1 cellular context compared by ENCODE assay signal in the genomic region with DNA sequence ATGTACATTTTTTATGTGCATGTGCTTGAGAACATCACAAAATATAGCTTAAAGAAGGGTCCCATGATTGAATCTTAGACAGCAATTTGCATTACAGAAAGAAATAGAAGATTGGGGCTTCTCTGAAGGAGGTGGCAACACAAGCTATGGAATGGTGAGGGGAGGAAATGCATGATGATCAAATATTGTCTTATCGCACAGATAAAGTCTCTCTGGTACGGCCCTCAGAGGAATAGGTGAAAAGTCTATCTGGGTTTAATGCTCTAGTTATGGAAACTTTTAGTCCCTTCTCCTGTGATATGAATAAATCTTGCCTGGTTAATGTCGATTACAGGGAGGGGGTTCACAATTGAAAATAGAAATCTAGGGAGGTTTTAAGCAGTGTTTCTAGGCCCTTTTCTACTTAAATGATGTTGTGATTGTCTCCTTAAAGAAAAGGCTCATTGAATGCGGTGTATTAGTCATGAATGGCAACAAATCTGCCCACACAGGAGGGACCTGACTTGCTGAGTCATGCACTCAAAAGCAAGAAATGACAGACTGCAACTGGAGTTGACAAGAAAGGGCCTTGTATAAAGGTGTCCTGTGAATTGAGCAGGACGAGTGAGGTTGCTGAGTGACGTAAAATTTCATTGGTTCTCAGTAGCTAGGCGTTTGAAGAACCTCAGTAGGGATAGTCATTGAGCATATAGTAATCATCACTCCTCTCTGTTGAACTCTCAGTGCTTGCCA.
TF ChIP-seq lines count a peak whose summit lies in the region.

No MANE protein-coding gene starts in this region.

TF ChIP-seq in SK-N-SH treated with all-trans-retinoic acid at 6 μM for 48 hours, 23 proteins besides CTCF, POLR2A, EP300 and RAD21 (continued from another document):
- TF ChIP-seq CSRNP3 (CRISPR knock-in tag; IDR thresholded peaks at IDR 0.05) = no peak
- TF ChIP-seq ESRRG (CRISPR knock-in tag; IDR thresholded peaks at IDR 0.05) = no peak
- no peak for TF ChIP-seq ARNTL (CRISPR knock-in tag; IDR thresholded peaks at IDR 0.05; ENCODE audit: borderline replicate concordance, low read depth)
- no peak for TF ChIP-seq GLIS3 (CRISPR knock-in tag; IDR thresholded peaks at IDR 0.05)
- TF ChIP-seq ZC3H10 (CRISPR knock-in tag; IDR thresholded peaks at IDR 0.05) = no peak
